Comparison of ENCODE assay signal across 10 cellular contexts in genomic region chr11:533586-534196, GRCh38. TPM values are rescaled to one million over a fixed set of nuclear protein-coding genes. Genes with fewer than 3 reads are reported as not detected.
A peak's percentile ranks its signal among the peaks of the same experiment; 100 is the strongest.
DNase-seq lines count a peak whose midpoint lies in the region; ATAC-seq and TF ChIP-seq lines count a peak whose summit lies in the region.
"Had no signal": no experiment of that assay in that cellular context is flagged by ENCODE, and none has a peak within 500 bp of the region (broad histone marks: within the 10 kb centered on the region; RNA-seq: fewer than 3 reads in every experiment).

No MANE protein-coding gene starts in this region.

- TSS peak; percentile 57 for BruUV-seq in A673 (replicated peaks; lab: Mats Ljungman, UMichigan)

- peaks cover 14% of the 10 kb centered on the region for H3K36me3 ChIP-seq in A673 (ENCODE audit: insufficient read depth, low read length, poor library complexity, severe bottlenecking)

- H3K27ac ChIP-seq in A673 (ENCODE audit: low read depth, low read length, poor library complexity, severe bottlenecking): no peak overlapping the region

- peaks cover 2% of the 10 kb centered on the region for H3K4me1 Mint-ChIP-seq in activated T-helper 2 cell treated with anti-CD3 and anti-CD28 coated beads, Interferon-gamma antibody, Interleukin-2, Interleukin-4, amounts not matched to agents 10 μg/mL and 5 μg/mL and 100 μg/mL, durations not matched to agents 14 hours and 24 hours and 36 hours (ENCODE audit: low read depth)
- peaks cover 15% of the 10 kb centered on the region for H3K4me1 Mint-ChIP-seq in memory B cell

- no peak for TF ChIP-seq CTCF in A673 (conservative IDR thresholded peaks at IDR 0.05; ENCODE audit: low read depth, low read length)

- POLR2A ChIA-PET in A673 (lab: Charles Lee; ENCODE audit: low non-redundant PET): no interaction called here

- no peak overlapping the region for H3K27ac Mint-ChIP-seq in activated T-helper 2 cell treated with anti-CD3 and anti-CD28 coated beads, Interferon-gamma antibody, Interleukin-2, Interleukin-4, amounts not matched to agents 10 μg/mL and 5 μg/mL and 100 μg/mL, durations not matched to agents 14 hours and 24 hours and 36 hours
- no peak overlapping the region for H3K27ac Mint-ChIP-seq in memory B cell

- H3K4me1 ChIP-seq in A673 (ENCODE audit: insufficient read depth, low read length, poor library complexity, severe bottlenecking): peaks cover 17% of the 10 kb centered on the region

- H3K9me3 Mint-ChIP-seq in activated T-helper 2 cell treated with anti-CD3 and anti-CD28 coated beads, Interferon-gamma antibody, Interleukin-2, Interleukin-4, amounts not matched to agents 10 μg/mL and 5 μg/mL and 100 μg/mL, durations not matched to agents 14 hours and 24 hours and 36 hours: no peaks in the 10 kb centered on the region
- H3K9me3 Mint-ChIP-seq in memory B cell: no peaks in the 10 kb centered on the region

- H3K27me3 ChIP-seq in A673 (replicated peaks; ENCODE audit: insufficient read depth, low read depth, low read length, poor library complexity): no peaks in the 10 kb centered on the region
- H3K27me3 ChIP-seq: testis had no signal

- peak overlapping the region; percentile 37 for H3K4me3 Mint-ChIP-seq in activated T-helper 2 cell treated with anti-CD3 and anti-CD28 coated beads, Interferon-gamma antibody, Interleukin-2, Interleukin-4, amounts not matched to agents 10 μg/mL and 5 μg/mL and 100 μg/mL, durations not matched to agents 14 hours and 24 hours and 36 hours (ENCODE audit: low read depth)
- H3K4me3 Mint-ChIP-seq in memory B cell: peak overlapping the region; percentile 46

- no peak for ATAC-seq in memory B cell (ENCODE audit: low read depth)
- ATAC-seq in GM19324 (IDR thresholded peaks at IDR 0.05; ENCODE audit: low FRiP score, unreplicated experiment): no peak
- ATAC-seq in GM18909 (IDR thresholded peaks at IDR 0.05; ENCODE audit: poor library complexity, unreplicated experiment): no peak

- peaks cover 8% of the 10 kb centered on the region for H3K36me3 Mint-ChIP-seq in activated T-helper 2 cell treated with anti-CD3 and anti-CD28 coated beads, Interferon-gamma antibody, Interleukin-2, Interleukin-4, amounts not matched to agents 10 μg/mL and 5 μg/mL and 100 μg/mL, durations not matched to agents 14 hours and 24 hours and 36 hours (ENCODE audit: low read depth)
- H3K36me3 Mint-ChIP-seq in memory B cell: peaks cover 4% of the 10 kb centered on the region

- intact Hi-C loops in A673 (cut with micrococcal nuclease; ENCODE audit: unreplicated experiment): no loop called here
- intact Hi-C loops in activated T-helper 2 cell treated with anti-CD3 and anti-CD28 coated beads, Interferon-gamma antibody, Interleukin-2, Interleukin-4, amounts not matched to agents 10 μg/mL and 5 μg/mL and 100 μg/mL, durations not matched to agents 14 hours and 24 hours and 36 hours (cut with micrococcal nuclease): loop anchor here (2.0 kb wide), 2 partner anchors 15 to 27 kb away; partner anchors contain the start of genes LMNTD2 and RASSF7

- DNase-seq in A673 (ENCODE audit: low spot score) (no peak), memory B cell (ENCODE audit: low spot score in 2 of 2) (no peak), NCI-H82 treated with DMSO at 0.1 percent for 48 hours (lab: John Stamatoyannopoulos, UW; ENCODE audit: unreplicated experiment) (no peak), activated gamma-delta T cell treated with Interleukin-2 at 50 U/mL for 16 hours (no peak)
- DNase-seq in activated T-helper 2 cell treated with anti-CD3 and anti-CD28 coated beads, Interferon-gamma antibody, Interleukin-2, Interleukin-4, amounts not matched to agents 10 μg/mL and 5 μg/mL and 100 μg/mL, durations not matched to agents 14 hours and 24 hours and 36 hours (ENCODE audit: low spot score): no peak

- CTCF ChIA-PET in A673 (lab: Charles Lee): no interaction called here

- H3K4me3 ChIP-seq in A673 (ENCODE audit: low read depth, low read length, poor library complexity, severe bottlenecking) (peak overlapping the region; percentile 71), GM08714 (ENCODE audit: low read length) (peak overlapping the region; percentile 86; the same call in 1 of the 2 replicates)

- H3K27me3 Mint-ChIP-seq in activated T-helper 2 cell treated with anti-CD3 and anti-CD28 coated beads, Interferon-gamma antibody, Interleukin-2, Interleukin-4, amounts not matched to agents 10 μg/mL and 5 μg/mL and 100 μg/mL, durations not matched to agents 14 hours and 24 hours and 36 hours (ENCODE audit: low read depth): no peaks in the 10 kb centered on the region
- H3K27me3 Mint-ChIP-seq in memory B cell: no peaks in the 10 kb centered on the region

- H3K9me3 ChIP-seq in A673 (ENCODE audit: low read depth, low read length, poor library complexity, severe bottlenecking): no peaks in the 10 kb centered on the region
- H3K9me3 ChIP-seq: testis had no signal

RNA-seq across cellular contexts. Expression of gene HRAS, which starts 1.7 kb away (rescaled TPM):
- 82.8 and 90.2 TPM in 2 replicates for total RNA-seq in A673 (2021)
- total RNA-seq in activated T-helper 2 cell treated with anti-CD3 and anti-CD28 coated beads, Interferon-gamma antibody, Interleukin-2, Interleukin-4, amounts not matched to agents 10 μg/mL and 5 μg/mL and 100 μg/mL, durations not matched to agents 14 hours and 24 hours and 36 hours: 70.5 and 71.5 TPM in 2 replicates

RNA-seq across cellular contexts. Expression of gene LRRC56, which starts 3.6 kb away (rescaled TPM):
- 2.1 and 2.5 TPM in 2 replicates for total RNA-seq in A673 (2021)
- total RNA-seq in activated T-helper 2 cell treated with anti-CD3 and anti-CD28 coated beads, Interferon-gamma antibody, Interleukin-2, Interleukin-4, amounts not matched to agents 10 μg/mL and 5 μg/mL and 100 μg/mL, durations not matched to agents 14 hours and 24 hours and 36 hours: 1.3 and 2.2 TPM in 2 replicates
- total RNA-seq: RPMI7951 had no signal

RNA-seq across cellular contexts. Expression of gene RNH1, which starts 26.6 kb away (rescaled TPM):
- 94.6 and 95.4 TPM in 2 replicates for total RNA-seq in A673 (2021)
- total RNA-seq in activated T-helper 2 cell treated with anti-CD3 and anti-CD28 coated beads, Interferon-gamma antibody, Interleukin-2, Interleukin-4, amounts not matched to agents 10 μg/mL and 5 μg/mL and 100 μg/mL, durations not matched to agents 14 hours and 24 hours and 36 hours: 126 and 127 TPM in 2 replicates

RNA-seq across cellular contexts. Expression of gene LMNTD2, which starts 26.8 kb away (rescaled TPM):
- 1.1 and 1.7 TPM in 2 replicates for total RNA-seq in A673 (2021)
- 1.1 and 1.3 TPM in 2 replicates for total RNA-seq in activated T-helper 2 cell treated with anti-CD3 and anti-CD28 coated beads, Interferon-gamma antibody, Interleukin-2, Interleukin-4, amounts not matched to agents 10 μg/mL and 5 μg/mL and 100 μg/mL, durations not matched to agents 14 hours and 24 hours and 36 hours

RNA-seq across cellular contexts. Expression of gene RASSF7, which starts 27.1 kb away (rescaled TPM):
- total RNA-seq in A673 (2021): 4.6 and 6.2 TPM in 2 replicates
- total RNA-seq in activated T-helper 2 cell treated with anti-CD3 and anti-CD28 coated beads, Interferon-gamma antibody, Interleukin-2, Interleukin-4, amounts not matched to agents 10 μg/mL and 5 μg/mL and 100 μg/mL, durations not matched to agents 14 hours and 24 hours and 36 hours: 19.6 and 20.3 TPM in 2 replicates
